In the genomic region with DNA sequence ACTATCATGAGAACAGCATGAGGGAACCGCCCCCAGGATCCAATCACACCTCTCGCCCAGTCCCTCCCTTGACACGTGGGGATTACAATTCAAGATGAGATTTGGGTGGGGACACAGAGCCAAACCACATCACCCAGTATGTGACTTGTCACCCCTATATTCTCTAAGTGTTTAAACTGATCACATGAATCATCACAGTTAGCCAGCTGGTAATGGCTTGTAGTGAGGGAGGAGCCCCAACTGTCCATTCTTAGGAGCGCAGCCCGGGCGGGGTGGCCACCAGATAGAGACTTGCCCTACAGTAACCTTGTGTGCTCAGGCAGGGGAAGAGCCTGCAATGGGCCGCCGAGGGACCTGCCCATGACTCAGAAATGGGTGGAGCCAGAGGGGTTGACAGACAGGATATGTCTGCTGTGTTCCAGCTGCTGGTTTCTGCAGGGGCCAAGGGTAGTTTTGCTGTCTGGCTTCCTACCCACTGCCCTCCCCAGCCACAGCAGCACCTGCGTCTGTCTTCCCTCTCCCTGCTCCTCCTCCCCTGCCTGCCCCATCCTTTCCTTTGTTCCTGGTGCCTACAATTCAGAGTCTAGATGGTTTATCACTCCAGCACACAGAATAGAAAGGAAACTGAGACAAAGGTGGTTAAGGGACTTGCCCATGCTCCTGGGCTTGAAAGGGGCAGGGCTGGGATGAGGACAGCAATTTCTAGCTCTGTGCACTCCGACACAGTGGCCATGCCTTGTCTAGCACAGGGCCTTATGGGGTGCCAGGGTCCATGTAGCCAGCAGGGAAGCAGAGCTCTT, we compare ENCODE assay signal across 8 cellular contexts. TPM values are rescaled to one million over a fixed set of nuclear protein-coding genes. Genes with fewer than 3 reads are reported as not detected.
DNase-seq lines count a peak whose midpoint lies in the region; ATAC-seq, FAIRE-seq and TF ChIP-seq lines count a peak whose summit lies in the region.

No MANE protein-coding gene starts in this region.

- DNase-seq in GM19239 (ENCODE audit: insufficient read length, low spot score) (peak; percentile 81), RPMI7951 (ENCODE audit: low read depth) (peak; percentile 72), foreskin melanocyte (peak; percentile 52), prostate gland (ENCODE audit: low spot score) (peak; percentile 39), upper lobe of left lung (peak; percentile 86 to 95)
- peak; percentile 82 for DNase-seq in activated T-helper 9 cell treated with anti-CD3 and anti-CD28 coated beads, Interleukin-2, amount 50 U/mL, for 16 hours (ENCODE audit: low read depth)

- H3K36me3 ChIP-seq in BLaER1 = peaks cover 24% of the 10 kb centered on the region
- H3K36me3 ChIP-seq in prostate gland = no peaks in the 10 kb centered on the region
- peaks cover 0 to 14% (median 0%) of the 10 kb centered on the region in 4 donors for H3K36me3 ChIP-seq in upper lobe of left lung

- H3K9me3 ChIP-seq in BLaER1 = peaks cover 22% of the 10 kb centered on the region
- no peaks in the 10 kb centered on the region for H3K9me3 ChIP-seq in prostate gland
- H3K9me3 ChIP-seq in upper lobe of left lung = no peaks in the 10 kb centered on the region

- TF ChIP-seq CTCF in prostate gland (IDR thresholded peaks at IDR 0.05) (no peak), upper lobe of left lung (IDR thresholded peaks at IDR 0.05) (peak in 1 of 6 experiments; percentile 4)

- H4K20me1 ChIP-seq in BLaER1 = 0 out of 2 replicates have a peak, but pooled peaks cover 6% of the 10 kb centered on the region

- H3K27ac ChIP-seq in BLaER1 (peak overlapping the region; percentile 96), prostate gland (no peak overlapping the region), upper lobe of left lung (peak overlapping the region; percentile 46 to 80 (median 78))

- peak overlapping the region; percentile 74 for H3K9ac ChIP-seq in BLaER1

- no peak for TF ChIP-seq POLR2A in prostate gland (IDR thresholded peaks at IDR 0.05)
- peak in 1 of 4 donors; percentile 48 for TF ChIP-seq POLR2A in upper lobe of left lung (IDR thresholded peaks at IDR 0.05)

- H3K27me3 ChIP-seq in BLaER1 (no peaks in the 10 kb centered on the region), prostate gland (replicated peaks; ENCODE audit: insufficient read depth) (no peaks in the 10 kb centered on the region), upper lobe of left lung (no peaks in the 10 kb centered on the region)

- TF ChIP-seq EP300 in upper lobe of left lung (IDR thresholded peaks at IDR 0.05) = peak in 2 of 4 donors; percentile 54 to 73

- peaks cover 98% of the 10 kb centered on the region for H3K4me1 ChIP-seq in BLaER1
- peaks cover 4% of the 10 kb centered on the region for H3K4me1 ChIP-seq in prostate gland (replicated peaks)
- peaks cover 42 to 61% (median 52%) of the 10 kb centered on the region in 4 donors for H3K4me1 ChIP-seq in upper lobe of left lung

- 64% methylated on average over 10 of the region's 10 CpGs for WGBS in prostate gland
- 34 to 44% methylated on average over 6 to 10 of the region's 10 CpGs for WGBS in upper lobe of left lung, 2 donors

- FAIRE-seq in GM19239 (lab: Jason Lieb, UNC) = peak; percentile 94

- peak overlapping the region; percentile 97 for H3K4me2 ChIP-seq in BLaER1

- ATAC-seq in HG03280 (IDR thresholded peaks at IDR 0.05; ENCODE audit: unreplicated experiment) = peak; percentile 81
- peak; percentile 95 to 98 for ATAC-seq in upper lobe of left lung (ENCODE audit: low FRiP score in 2 of 2)

- intact Hi-C loops in prostate gland (cut with DNase I) = no loop called here

- H3K4me3 ChIP-seq in BLaER1 = peak overlapping the region; percentile 54
- H3K4me3 ChIP-seq in prostate gland = no peak overlapping the region
- H3K4me3 ChIP-seq in upper lobe of left lung = peak overlapping the region in 1 of 4 donors; percentile 4

RNA-seq across cellular contexts. Expression of gene ABCG1, which starts 9.2 kb away (rescaled TPM):
- not detected in 2 replicates for total RNA-seq in RPMI7951 (2014; rRNA removed; shearing (Covaris generic))
- total RNA-seq in prostate gland = 10 to 100 TPM; 22.7 to 28.3 TPM
- 100 to 1,000 TPM in 2 of 6 donors, 10 to 100 TPM in 4; 56.7 to 130 (median 79.8) TPM for total RNA-seq in upper lobe of left lung

Comparison
In these comparisons a context has a peak if more than half of its experiments do, and no peak if none do; other contexts are left out.
1. H3K27ac ChIP-seq: peak in BLaER1 (single experiment) and upper lobe of left lung (4 of 4); none in prostate gland (0 of 2).
2. DNase-seq: peak in every context shown above with its lines; median percentile 90 in upper lobe of left lung; 82 in activated T-helper 9 cell treated with anti-CD3 and anti-CD28 coated beads, Interleukin-2, amount 50 U/mL, for 16 hours; 81 in GM19239; 72 in RPMI7951; 52 in foreskin melanocyte; 39 in prostate gland.
3. RNA of gene ABCG1, which starts 9.2 kb away (total RNA-seq): 56.7 to 130 TPM in upper lobe of left lung and 22.7 to 28.3 TPM in prostate gland; not detected in RPMI7951; every median in the first group is over 10 times any median in the second.